ENCODE assay signal across 16 cellular contexts in the genomic region with DNA sequence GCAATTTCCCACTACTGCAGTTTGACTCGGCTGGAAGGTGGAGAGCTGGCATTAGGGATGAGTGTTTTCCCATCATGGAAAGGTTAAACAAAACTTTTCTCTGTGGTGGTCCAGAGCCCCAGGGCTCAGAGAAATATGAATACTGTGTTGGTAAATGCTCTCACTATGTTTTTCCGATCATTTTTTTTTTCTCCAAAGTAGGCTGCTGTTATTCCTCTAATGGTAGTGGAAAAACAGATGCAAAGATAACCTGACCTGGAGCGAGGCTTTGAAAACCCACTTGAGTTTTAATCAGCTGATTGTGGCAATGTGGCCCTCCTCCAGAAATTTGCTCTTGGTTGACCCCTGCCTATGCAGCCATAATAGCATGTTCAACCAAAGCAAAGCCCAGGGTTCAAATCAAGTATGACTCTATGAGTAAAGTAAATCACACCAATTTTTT.
DNase-seq lines count a peak whose midpoint lies in the region; ATAC-seq, FAIRE-seq and TF ChIP-seq lines count a peak whose summit lies in the region.
"Had no signal": no experiment of that assay in that cellular context is flagged by ENCODE, and none has a peak within 500 bp of the region (broad histone marks: within the 10 kb centered on the region; RNA-seq: fewer than 3 reads in every experiment).

No MANE protein-coding gene starts in this region.

- H3K36me3 ChIP-seq in endothelial cell of umbilical vein (ENCODE audit: control insufficient read depth in 2 of 2, extremely low read depth in 1 of 2, insufficient read depth in 2 of 2, low read length in 2 of 2) (no peaks in the 10 kb centered on the region), muscle layer of duodenum (ENCODE audit: control insufficient read depth in 1 of 2, insufficient read depth in 2 of 2, low read length in 2 of 2) (no peaks in the 10 kb centered on the region), stomach smooth muscle (ENCODE audit: control insufficient read depth in 2 of 2, insufficient read depth in 2 of 2, low read length in 2 of 2) (no peaks in the 10 kb centered on the region)
- H3K36me3 ChIP-seq: BE2C had no signal

- H3K9me3 ChIP-seq in endothelial cell of umbilical vein (replicated peaks; ENCODE audit: control insufficient read depth, insufficient read depth, low read length) (no peaks in the 10 kb centered on the region), muscle layer of duodenum (ENCODE audit: control insufficient read depth in 1 of 2, low read length in 2 of 2) (no peaks in the 10 kb centered on the region), stomach smooth muscle (ENCODE audit: control insufficient read depth in 2 of 2, low read length in 2 of 2) (no peaks in the 10 kb centered on the region)
- H3K9me3 ChIP-seq: BE2C had no signal

- no peak for TF ChIP-seq POLR2A in endothelial cell of umbilical vein (IDR thresholded peaks at IDR 0.05; ENCODE audit: low read depth, low read length)

- in situ Hi-C loops in SK-MEL-5 (cut with HindIII; ENCODE audit: low pct_unique_long_range_greater_than_20kb, low sequenced_read_pairs) = no loop called here

- peak overlapping the region; percentile 27 for H2AFZ ChIP-seq in endothelial cell of umbilical vein (ENCODE audit: low read depth, low read length)

- dilution Hi-C loops in endothelial cell of umbilical vein (cut with MboI; ENCODE audit: extremely low pct_ligation_motif_present, low sequenced_read_pairs) = no loop called here

- DNase-seq in SK-MEL-5 (ENCODE audit: low read depth, low spot score) (peak; percentile 21), endothelial cell of umbilical vein (ENCODE audit: low read depth, low spot score) (peak; percentile 63), activated gamma-delta T cell treated with Interleukin-2 at 50 U/mL for 16 hours (no peak), sciatic nerve (ENCODE audit: low spot score) (no peak)
- no peak for DNase-seq in activated CD8-positive, alpha-beta memory T cell treated with anti-CD3 and anti-CD28 coated beads for 24 hours
- DNase-seq: activated CD4-positive, CD25-positive, alpha-beta regulatory T cell treated with anti-CD3 and anti-CD28 coated beads, Interleukin-2, amount 50 U/mL, for 72 hours; BE2C; immature natural killer cell; NCI-H1092; NCI-H226; OCI-M1; T-cell had no signal

- no peaks in the 10 kb centered on the region for H3K9me1 ChIP-seq in endothelial cell of umbilical vein (replicated peaks; ENCODE audit: control insufficient read depth, extremely low read depth, insufficient read depth, low read length)

- no peaks in the 10 kb centered on the region for H3K27me3 ChIP-seq in endothelial cell of umbilical vein (ENCODE audit: control insufficient read depth in 2 of 2, insufficient read depth in 2 of 2, low read length in 2 of 2)
- H3K27me3 ChIP-seq in muscle layer of duodenum (ENCODE audit: low read depth, low read length) = no peaks in the 10 kb centered on the region
- H3K27me3 ChIP-seq in stomach smooth muscle (ENCODE audit: control insufficient read depth in 1 of 2, insufficient read depth in 2 of 2, low read length in 2 of 2) = no peaks in the 10 kb centered on the region
- H3K27me3 ChIP-seq: BE2C had no signal

- CTCF ChIA-PET in endothelial cell of umbilical vein (lab: Charles Lee) = interaction anchor here (1.5 kb wide), 1 partner anchor 23 kb away, joined by 4 read pairs; no protein-coding TSS in a partner anchor

- peak overlapping the region; percentile 22 for H3K4me2 ChIP-seq in endothelial cell of umbilical vein (ENCODE audit: insufficient read depth, low read length)

- no peak for TF ChIP-seq CTCF in endothelial cell of umbilical vein (IDR thresholded peaks at IDR 0.05; ENCODE audit: extremely low read depth in 1 of 2, insufficient read depth in 1 of 2, low read depth in 1 of 2, low read length in 2 of 2)

- intact Hi-C loops in endothelial cell of umbilical vein (cut with micrococcal nuclease) = loop anchor here (1.0 kb wide), 2 partner anchors 93 to 321 kb away; a partner anchor contains a TSS
- intact Hi-C loops in sciatic nerve (cut with DNase I) = no loop called here

- H3K9ac ChIP-seq in endothelial cell of umbilical vein (replicated peaks; ENCODE audit: extremely low read depth, insufficient read depth, low read length) (peak overlapping the region; percentile 55), stomach smooth muscle (ENCODE audit: low read length in 2 of 2) (peak overlapping the region in 1 of 2 donors; percentile 43)

- no peaks in the 10 kb centered on the region for H4K20me1 ChIP-seq in endothelial cell of umbilical vein (replicated peaks; ENCODE audit: control insufficient read depth, extremely low read depth, insufficient read depth, low read length)

- POLR2A ChIA-PET in endothelial cell of umbilical vein (lab: Charles Lee) = interaction anchor here (0.8 to 1.2 kb wide), 2 partner anchors 320 to 691 kb away, joined by 4 to 6 read pairs; a partner anchor contains a TSS

- no TSS peak for BruUV-seq in endothelial cell of umbilical vein (replicated peaks; lab: Mats Ljungman, UMichigan)

- peak overlapping the region; percentile 49 for H3K27ac ChIP-seq in endothelial cell of umbilical vein (ENCODE audit: insufficient read depth, low read depth, low read length)
- H3K27ac ChIP-seq in muscle layer of duodenum (ENCODE audit: low read length) = peak overlapping the region; percentile 21
- peak overlapping the region; percentile 63 for H3K27ac ChIP-seq in stomach smooth muscle (ENCODE audit: low read length)

- H3K4me3 ChIP-seq in endothelial cell of umbilical vein (replicated peaks in 1 of 3; ENCODE audit: insufficient read depth in 1 of 3, low read depth in 1 of 3, low read length in 3 of 3) (no peak overlapping the region), muscle layer of duodenum (ENCODE audit: low read depth in 1 of 2, low read length in 2 of 2) (no peak overlapping the region), stomach smooth muscle (ENCODE audit: low read length in 2 of 2) (peak overlapping the region in 1 of 2 donors; percentile 48)

- FAIRE-seq in endothelial cell of umbilical vein (lab: Jason Lieb, UNC) = no peak

- H3K79me2 ChIP-seq in endothelial cell of umbilical vein (ENCODE audit: control insufficient read depth, insufficient read depth, low read length) = no peaks in the 10 kb centered on the region

- ATAC-seq in GM21360 (IDR thresholded peaks at IDR 0.05; ENCODE audit: unreplicated experiment) = no peak
- no peak for ATAC-seq in sciatic nerve
- ATAC-seq: natural killer cell treated with Interleukin-12 subunit alpha and Interleukin-12 subunit beta and Interleukin-15 and Interleukin-18, amount 100 ng/mL, for 72 hours; T-cell had no signal

- peaks cover 20% of the 10 kb centered on the region for H3K4me1 ChIP-seq in endothelial cell of umbilical vein (ENCODE audit: control insufficient read depth, extremely low read depth, insufficient read depth, low read length)
- peaks cover 0 to 6% of the 10 kb centered on the region in 2 donors for H3K4me1 ChIP-seq in muscle layer of duodenum (ENCODE audit: control insufficient read depth in 1 of 2, insufficient read depth in 2 of 2, low read length in 2 of 2)
- peaks cover 25% of the 10 kb centered on the region for H3K4me1 ChIP-seq in stomach smooth muscle (ENCODE audit: control insufficient read depth, insufficient read depth, low read length)
- H3K4me1 ChIP-seq: BE2C had no signal

TF ChIP-seq in endothelial cell of umbilical vein, 7 proteins besides CTCF, POLR2A, EP300 and RAD21:
- TF ChIP-seq EZH2 (IDR thresholded peaks at IDR 0.05; ENCODE audit: borderline replicate concordance, low read depth, low read length, severe bottlenecking) = no peak

Comparison
In these comparisons a context has a peak if more than half of its experiments do, and no peak if none do; other contexts are left out.
1. DNase-seq: peak in SK-MEL-5 (single experiment) and endothelial cell of umbilical vein (single experiment); none in activated gamma-delta T cell treated with Interleukin-2 at 50 U/mL for 16 hours (single experiment), sciatic nerve (single experiment) and activated CD8-positive, alpha-beta memory T cell treated with anti-CD3 and anti-CD28 coated beads for 24 hours (single experiment).
2. Peak in every context shown above with its lines, with median percentiles within 50 percentile points of each other: H3K27ac ChIP-seq.